14 cellular contexts compared by ENCODE assay signal in the genomic region with DNA sequence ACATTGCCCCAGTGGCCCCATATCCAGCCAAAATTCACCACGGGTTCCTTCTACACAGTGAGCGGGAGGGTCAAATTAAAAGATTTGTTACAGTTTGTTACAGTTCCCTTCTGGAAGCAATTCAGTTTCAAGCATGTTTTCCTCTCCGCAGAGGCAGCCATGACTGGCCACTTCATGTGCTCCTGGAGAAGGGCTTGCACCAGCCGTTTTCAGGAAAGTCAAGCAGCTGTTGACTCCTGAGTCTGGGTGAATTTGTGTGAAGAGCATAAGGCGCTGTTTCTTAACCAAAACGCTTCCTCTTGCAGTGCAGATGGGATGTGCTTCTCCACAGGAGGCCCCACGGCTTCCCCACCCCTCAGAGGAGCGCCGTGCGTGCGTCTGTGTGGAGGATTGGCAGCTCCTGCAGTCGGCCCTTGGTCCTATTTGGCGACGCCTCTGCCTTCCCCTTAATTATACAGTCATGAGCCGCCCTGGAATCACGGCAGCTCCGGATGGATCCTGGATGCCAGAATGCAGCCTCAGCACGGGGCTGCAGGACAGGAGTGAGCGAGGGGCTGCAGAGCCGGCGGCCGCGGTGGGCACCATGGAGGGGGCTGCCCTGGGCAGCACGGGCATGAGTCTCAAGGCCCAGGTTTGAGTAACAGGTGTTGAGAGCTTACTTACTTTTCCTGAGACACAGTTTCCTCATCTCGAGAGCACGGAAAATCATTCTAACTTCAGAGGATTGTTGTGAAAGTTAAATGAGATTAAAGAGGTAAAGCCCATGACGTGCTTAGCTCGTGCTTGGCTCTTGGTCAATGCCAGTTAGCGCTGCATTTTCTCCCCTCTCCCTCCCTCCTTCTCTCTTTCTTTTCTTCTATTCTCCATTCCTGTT. TPM values are rescaled to one million over a fixed set of nuclear protein-coding genes. Genes with fewer than 3 reads are reported as not detected.
DNase-seq lines count a peak whose midpoint lies in the region; ATAC-seq and TF ChIP-seq lines count a peak whose summit lies in the region.
"Had no signal": no experiment of that assay in that cellular context is flagged by ENCODE, and none has a peak within 500 bp of the region (broad histone marks: within the 10 kb centered on the region; RNA-seq: fewer than 3 reads in every experiment).

No MANE protein-coding gene starts in this region.

- H3K27me3 ChIP-seq in Caco-2 (replicated peaks; ENCODE audit: control insufficient read depth, insufficient read depth, low read length) = no peaks in the 10 kb centered on the region
- H3K27me3 ChIP-seq in tibial artery = peaks cover 0 to 33% of the 10 kb centered on the region in 2 donors

- H3K27me3 Mint-ChIP-seq in Caco-2 (ENCODE audit: insufficient read depth, unreplicated experiment) = peaks cover 4% of the 10 kb centered on the region

- no peaks in the 10 kb centered on the region for H3K9me3 ChIP-seq in Caco-2
- no peaks in the 10 kb centered on the region for H3K9me3 ChIP-seq in tibial artery
- H3K9me3 ChIP-seq: gastroesophageal sphincter, SK-N-SH, tibial nerve had no signal

- ATAC-seq in GM19035 (IDR thresholded peaks at IDR 0.05; ENCODE audit: unreplicated experiment) = no peak
- ATAC-seq: activated CD8-positive, alpha-beta memory T cell treated with anti-CD3 and anti-CD28 coated beads, Interleukin-2, amount 10 ng/mL, durations not matched to agents 7 days and 5 days; gastroesophageal sphincter; left ventricle myocardium superior had no signal

- CTCF ChIA-PET in Caco-2 (lab: Charles Lee) = interaction anchor here (1.0 kb wide), 1 partner anchor 10 kb away, joined by 3 read pairs; no protein-coding TSS in a partner anchor

- H3K4me1 ChIP-seq in Caco-2 (peaks cover 18% of the 10 kb centered on the region), tibial artery (no peaks in the 10 kb centered on the region)
- H3K4me1 ChIP-seq: gastroesophageal sphincter had no signal

- peak overlapping the region; percentile 20 for H3K27ac Mint-ChIP-seq in Caco-2 (ENCODE audit: unreplicated experiment)
- H3K27ac Mint-ChIP-seq: activated CD8-positive, alpha-beta memory T cell treated with anti-CD3 and anti-CD28 coated beads, Interleukin-2, amount 10 ng/mL, durations not matched to agents 7 days and 5 days; activated naive CD4-positive, alpha-beta T cell treated with anti-CD3 and anti-CD28 coated beads, Interleukin-2, amount 10 ng/mL, durations not matched to agents 7 days and 5 days had no signal

- H3K4me3 Mint-ChIP-seq in Caco-2 (ENCODE audit: unreplicated experiment) = peak overlapping the region; percentile 25
- H3K4me3 Mint-ChIP-seq: activated CD8-positive, alpha-beta memory T cell treated with anti-CD3 and anti-CD28 coated beads, Interleukin-2, amount 10 ng/mL, durations not matched to agents 7 days and 5 days; activated naive CD4-positive, alpha-beta T cell treated with anti-CD3 and anti-CD28 coated beads, Interleukin-2, amount 10 ng/mL, durations not matched to agents 7 days and 5 days had no signal

- no peaks in the 10 kb centered on the region for H3K9me3 Mint-ChIP-seq in Caco-2 (ENCODE audit: unreplicated experiment)
- H3K9me3 Mint-ChIP-seq: activated naive CD4-positive, alpha-beta T cell treated with anti-CD3 and anti-CD28 coated beads, Interleukin-2, amount 10 ng/mL, durations not matched to agents 7 days and 5 days had no signal

- intact Hi-C loops in Caco-2 (cut with micrococcal nuclease; ENCODE audit: unreplicated experiment) = loop anchor here (2.0 kb wide), 1 partner anchor 113 kb away; no protein-coding TSS in a partner anchor
- intact Hi-C loops in tibial artery (cut with DNase I; ENCODE audit: low total_unique reads) = no loop called here

- BruUV-seq in Caco-2 (replicated peaks; lab: Mats Ljungman, UMichigan) = no TSS peak

- peaks cover 6% of the 10 kb centered on the region for H3K4me1 Mint-ChIP-seq in Caco-2 (ENCODE audit: low read depth, unreplicated experiment)
- H3K4me1 Mint-ChIP-seq: activated CD8-positive, alpha-beta memory T cell treated with anti-CD3 and anti-CD28 coated beads, Interleukin-2, amount 10 ng/mL, durations not matched to agents 7 days and 5 days; activated naive CD4-positive, alpha-beta T cell treated with anti-CD3 and anti-CD28 coated beads, Interleukin-2, amount 10 ng/mL, durations not matched to agents 7 days and 5 days had no signal

- POLR2A ChIA-PET in Caco-2 (lab: Charles Lee) = no interaction called here

- no peak overlapping the region for H3K27ac ChIP-seq in tibial artery
- H3K27ac ChIP-seq: gastroesophageal sphincter, tibial nerve had no signal

- DNase-seq in Caco-2 (no peak), NCI-H524 (lab: John Stamatoyannopoulos, UW) (peak; percentile 82 to 89), iPS-NIHi11 (ENCODE audit: low spot score) (peak; percentile 41), occipital lobe (lab: John Stamatoyannopoulos, UW) (peak; percentile 24), tibial artery (no peak), putamen (ENCODE audit: low spot score) (no peak), midbrain (lab: John Stamatoyannopoulos, UW) (no peak)
- DNase-seq: activated CD8-positive, alpha-beta memory T cell treated with anti-CD3 and anti-CD28 coated beads, Interleukin-2, amount 10 ng/mL, durations not matched to agents 7 days and 5 days; activated naive CD4-positive, alpha-beta T cell treated with anti-CD3 and anti-CD28 coated beads, Interleukin-2, amount 10 ng/mL, durations not matched to agents 7 days and 5 days; left ventricle myocardium superior; SK-N-SH had no signal

- H3K36me3 ChIP-seq in Caco-2 (ENCODE audit: control insufficient read depth, insufficient read depth, low read length) (no peaks in the 10 kb centered on the region), tibial artery (no peaks in the 10 kb centered on the region)
- H3K36me3 ChIP-seq: gastroesophageal sphincter, tibial nerve had no signal

- H3K4me3 ChIP-seq in Caco-2 (ENCODE audit: low read depth, low read length) (peak overlapping the region; percentile 4; the same call in 1 of the 2 replicates), tibial artery (no peak overlapping the region)
- H3K4me3 ChIP-seq: gastroesophageal sphincter, tibial nerve had no signal

- TF ChIP-seq CTCF in Caco-2 (IDR thresholded peaks at IDR 0.05; ENCODE audit: insufficient read depth in 1 of 2, low read depth in 1 of 2, low read length in 1 of 2, severe bottlenecking in 1 of 2, unreplicated experiment in 1 of 2) (no peak), tibial artery (IDR thresholded peaks at IDR 0.05) (no peak)

- H3K36me3 Mint-ChIP-seq in Caco-2 (ENCODE audit: insufficient read depth, unreplicated experiment) = no peaks in the 10 kb centered on the region
- H3K36me3 Mint-ChIP-seq: activated CD8-positive, alpha-beta memory T cell treated with anti-CD3 and anti-CD28 coated beads, Interleukin-2, amount 10 ng/mL, durations not matched to agents 7 days and 5 days; activated naive CD4-positive, alpha-beta T cell treated with anti-CD3 and anti-CD28 coated beads, Interleukin-2, amount 10 ng/mL, durations not matched to agents 7 days and 5 days had no signal

RNA-seq across cellular contexts. Expression of gene B3GAT1, which starts 54.2 kb away (rescaled TPM):
- total RNA-seq in Caco-2 (2022) (0.11 TPM in 1 of 2 replicates, not detected in the other), occipital lobe (34.6 TPM)

Comparison
In these comparisons a context has a peak if more than half of its experiments do, and no peak if none do; other contexts are left out.
1. DNase-seq: peak in NCI-H524 (2 of 2), iPS-NIHi11 (single experiment) and occipital lobe (single experiment); none in Caco-2 (0 of 2), tibial artery (0 of 2), putamen (single experiment) and midbrain (single experiment).
2. RNA of gene B3GAT1, which starts 54.2 kb away (total RNA-seq): 34.6 TPM in occipital lobe (single experiment); 0.11 TPM in Caco-2; every median in the first group is over 10 times any median in the second.